Comparison of ENCODE assay signal across 10 cellular contexts in genomic region chr16:83187404-83187803, GRCh38.
A peak's percentile ranks its signal among the peaks of the same experiment; 100 is the strongest.
DNase-seq lines count a peak whose midpoint lies in the region; ATAC-seq and TF ChIP-seq lines count a peak whose summit lies in the region.
"Had no signal": no experiment of that assay in that cellular context is flagged by ENCODE, and none has a peak within 500 bp of the region (broad histone marks: within the 10 kb centered on the region; RNA-seq: fewer than 3 reads in every experiment).

No MANE protein-coding gene starts in this region.

- H3K36me3 ChIP-seq in tibial artery, result no peaks in the 10 kb centered on the region
- H3K36me3 ChIP-seq: left ventricle myocardium inferior had no signal

- H3K4me3 ChIP-seq in tibial artery, result no peak overlapping the region
- H3K4me3 ChIP-seq: left ventricle myocardium inferior had no signal

- intact Hi-C loops in tibial artery (cut with DNase I; ENCODE audit: low total_unique reads), result no loop called here

- H3K27me3 ChIP-seq in tibial artery, result no peaks in the 10 kb centered on the region

- TF ChIP-seq CTCF in tibial artery (IDR thresholded peaks at IDR 0.05), result no peak
- no peak for TF ChIP-seq CTCF in GM10266 (IDR thresholded peaks at IDR 0.05; ENCODE audit: control insufficient read depth, insufficient read depth, low read depth, missing control alignments)
- no peak for TF ChIP-seq CTCF in GM20000 (IDR thresholded peaks at IDR 0.05; ENCODE audit: extremely low read depth, missing control alignments)

- no peaks in the 10 kb centered on the region for H3K9me3 ChIP-seq in tibial artery
- H3K9me3 ChIP-seq: left ventricle myocardium inferior had no signal

- H3K27ac ChIP-seq in tibial artery, result no peak overlapping the region
- H3K27ac ChIP-seq: left ventricle myocardium inferior had no signal

- H3K4me1 ChIP-seq in tibial artery, result no peaks in the 10 kb centered on the region
- H3K4me1 ChIP-seq: left ventricle myocardium inferior had no signal

- DNase-seq in AG08395 (ENCODE audit: low spot score), result peak; percentile 79
- peak; percentile 52 for DNase-seq in T1000 (lab: John Stamatoyannopoulos, UW)
- peak; percentile 77 for DNase-seq in glomerular visceral epithelial cell (ENCODE audit: extremely low spot score)
- no peak for DNase-seq in tibial artery
- no peak for DNase-seq in activated effector memory CD4-positive, alpha-beta T cell treated with anti-CD3 and anti-CD28 coated beads, Interleukin-2, amount 50 U/mL, for 16 hours
- DNase-seq in GM10266 (ENCODE audit: extremely low spot score), result no peak
- DNase-seq in GM20000 (ENCODE audit: low spot score), result no peak
- DNase-seq: left ventricle myocardium inferior, NCI-H345 had no signal

- peak; percentile 65 for ATAC-seq in GM19463 (IDR thresholded peaks at IDR 0.05; ENCODE audit: unreplicated experiment)

Comparison
In these comparisons a context has a peak if more than half of its experiments do, and no peak if none do; other contexts are left out.
1. DNase-seq: peak in AG08395 (single experiment), T1000 (single experiment) and glomerular visceral epithelial cell (single experiment); none in tibial artery (0 of 2), activated effector memory CD4-positive, alpha-beta T cell treated with anti-CD3 and anti-CD28 coated beads, Interleukin-2, amount 50 U/mL, for 16 hours (single experiment), GM10266 (single experiment) and GM20000 (single experiment).